8 cellular contexts compared by ENCODE assay signal in the genomic region with DNA sequence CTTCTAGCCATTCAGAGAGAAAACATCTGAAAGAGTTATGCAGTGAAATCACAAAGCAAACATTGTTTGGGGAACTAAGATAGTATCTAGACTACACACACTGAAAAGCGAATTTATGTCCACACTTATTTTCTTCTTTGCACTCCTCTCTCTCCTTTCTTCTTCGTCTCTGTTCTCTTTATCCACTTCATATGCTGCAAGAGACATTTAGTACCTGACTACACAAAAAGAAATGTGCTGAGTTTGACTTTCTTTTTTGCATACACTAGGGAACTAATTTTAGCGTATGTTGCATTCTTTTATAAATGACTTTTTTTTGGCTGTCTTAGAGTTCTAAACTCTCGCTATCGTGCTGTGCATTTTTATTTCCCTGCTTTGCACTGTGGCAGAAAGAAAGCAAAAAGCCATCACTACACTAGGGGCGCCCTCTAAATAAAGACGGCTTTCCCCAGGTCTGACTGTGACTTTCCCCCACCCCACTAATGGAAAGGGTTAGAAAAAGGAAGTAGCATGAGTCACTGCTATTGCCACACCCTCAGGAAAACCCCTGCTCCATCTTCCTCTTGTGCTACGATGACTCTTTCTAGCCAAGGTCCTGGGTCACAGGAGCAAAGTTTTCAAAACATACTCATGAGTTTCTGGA.
DNase-seq lines count a peak whose midpoint lies in the region; ATAC-seq, FAIRE-seq and TF ChIP-seq lines count a peak whose summit lies in the region.

No MANE protein-coding gene starts in this region.

- H3K4me1 ChIP-seq in Caco-2 (peaks cover 49% of the 10 kb centered on the region), GM12878 (ENCODE audit: control insufficient read depth, insufficient read depth, low read length) (peaks cover 13% of the 10 kb centered on the region)

- no peaks in the 10 kb centered on the region for H3K36me3 ChIP-seq in Caco-2 (ENCODE audit: control insufficient read depth, insufficient read depth, low read length)
- H3K36me3 ChIP-seq in GM12878 (ENCODE audit: control insufficient read depth in 2 of 2, insufficient read depth in 2 of 2, low read length in 1 of 2) = no peaks in the 10 kb centered on the region

- SMC1A ChIA-PET in GM12878 (lab: Charles Lee; ENCODE audit: uncharacterized antibody, unreplicated experiment) = interaction anchor here (0.6 to 6.3 kb wide), 17 partner anchors 9 to 628 kb away, joined by 3 to 42 read pairs (median 4); no protein-coding TSS in a partner anchor

- peaks cover 19% of the 10 kb centered on the region for H3K36me3 Mint-ChIP-seq in Caco-2 (ENCODE audit: insufficient read depth, unreplicated experiment)

- peaks cover 36% of the 10 kb centered on the region for H3K4me1 Mint-ChIP-seq in Caco-2 (ENCODE audit: low read depth, unreplicated experiment)

- WGBS in GM12878 (ENCODE audit: insufficient coverage, insufficient replicate concordance, low lambda C conversion rate, missing lambda C conversion rate) = 3% methylated on average over 8 of the region's 8 CpGs

- no peak overlapping the region for H3K4me3 ChIP-seq in Caco-2 (ENCODE audit: low read depth, low read length)
- peak overlapping the region; percentile 51; the same call in 1 of the 2 replicates for H3K4me3 ChIP-seq in GM12878

- peak overlapping the region; percentile 42 for H3K9ac ChIP-seq in GM12878 (ENCODE audit: control insufficient read depth, insufficient read depth, low read length)

- CTCF ChIA-PET in Caco-2 (lab: Charles Lee) = interaction anchor here (0.6 to 2.1 kb wide), 3 partner anchors 102 to 186 kb away, joined by 3 to 6 read pairs (median 5); a partner anchor contains a TSS
- CTCF ChIA-PET in GM12878 (lab: Yijun Ruan, JAX) = interaction anchor here (0.7 to 4.4 kb wide), 14 partner anchors 9 to 176 kb away, joined by 3 to 34 read pairs (median 4); no protein-coding TSS in a partner anchor

- H3K27ac ChIP-seq in GM12878 (ENCODE audit: control insufficient read depth, insufficient read depth) = peak overlapping the region; percentile 80

- no peaks in the 10 kb centered on the region for H3K27me3 ChIP-seq in Caco-2 (replicated peaks; ENCODE audit: control insufficient read depth, insufficient read depth, low read length)
- H3K27me3 ChIP-seq in GM12878 (replicated peaks in 1 of 2; ENCODE audit: control insufficient read depth in 2 of 2, insufficient read depth in 2 of 2, low read length in 1 of 2) = no peaks in the 10 kb centered on the region

- TF ChIP-seq RAD21 in GM12878 (IDR thresholded peaks at IDR 0.05; ENCODE audit: insufficient read depth, low read depth, low read length) = peak; percentile 55

- in situ Hi-C loops in GM12878 (cut with MboI) = no loop called here

- H3K9me3 Mint-ChIP-seq in Caco-2 (ENCODE audit: unreplicated experiment) = peaks cover 6% of the 10 kb centered on the region

- peak overlapping the region; percentile 67 for H3K4me2 ChIP-seq in GM12878 (ENCODE audit: control insufficient read depth, insufficient read depth)

- H3K27ac Mint-ChIP-seq in Caco-2 (ENCODE audit: unreplicated experiment) = peak overlapping the region; percentile 92

- BruUV-seq in Caco-2 (replicated peaks; lab: Mats Ljungman, UMichigan) = no TSS peak
- BruUV-seq in GM12878 (replicated peaks; lab: Mats Ljungman, UMichigan) = no TSS peak

- RAD21 ChIA-PET in GM12878 (lab: Charles Lee; ENCODE audit: unreplicated experiment) = interaction anchor here (0.9 to 3.0 kb wide), 17 partner anchors 10 to 176 kb away, joined by 3 to 20 read pairs (median 7); a partner anchor contains a TSS

- TF ChIP-seq POLR2A in GM12878 (IDR thresholded peaks at IDR 0.05; ENCODE audit: low read depth, low read length) = 0 out of 2 replicates have a peak, but pooled peaks have one; percentile 37

- TF ChIP-seq EP300 in GM12878 (IDR thresholded peaks at IDR 0.05; ENCODE audit: borderline replicate concordance in 1 of 2, control insufficient read depth in 1 of 2, low read depth in 2 of 2, low read length in 2 of 2) = peak; percentile 61 to 74; a peak in 2 of 4 replicates

- peak overlapping the region; percentile 88 for H2AFZ ChIP-seq in GM12878 (ENCODE audit: control insufficient read depth, low read depth, low read length)

- H3K4me3 Mint-ChIP-seq in Caco-2 (ENCODE audit: unreplicated experiment) = peak overlapping the region; percentile 76

- POLR2A ChIA-PET in Caco-2 (lab: Charles Lee) (interaction anchor here (0.7 kb wide), 1 partner anchor 220 kb away, joined by 3 read pairs; no protein-coding TSS in a partner anchor), GM12878 (lab: Charles Lee) (interaction anchor here (0.6 to 1.8 kb wide), 9 partner anchors 10 to 177 kb away, joined by 3 to 12 read pairs (median 6); a partner anchor contains a TSS)

- DNase-seq in Caco-2 (peak; percentile 71 to 74), HPDE6-E6E7 (ENCODE audit: extremely low spot score) (peak; percentile 90), T-helper 9 cell (peak; percentile 23), GM12878 (ENCODE audit: low read depth, low spot score) (peak; percentile 90), kidney tubule cell (ENCODE audit: low spot score) (peak; percentile 95), NCI-H1694 treated with DMSO at 0.1 percent for 48 hours (lab: John Stamatoyannopoulos, UW) (no peak)
- DNase-seq in stimulated activated CD8-positive, alpha-beta memory T cell treated with anti-CD3 and anti-CD28 coated beads, Interleukin-12 subunit alpha, Interleukin-12 subunit beta, amount 100 ng/mL, for 1 hour (ENCODE audit: low read depth) = peak; percentile 43

- FAIRE-seq in GM12878 (lab: Jason Lieb, UNC) = peak; percentile 98

- H3K27me3 Mint-ChIP-seq in Caco-2 (ENCODE audit: insufficient read depth, unreplicated experiment) = no peaks in the 10 kb centered on the region

- H3K9me3 ChIP-seq in Caco-2 = no peaks in the 10 kb centered on the region; the same call in 1 of the 2 replicates
- H3K9me3 ChIP-seq in GM12878 (replicated peaks; ENCODE audit: control insufficient read depth, insufficient read depth, low read length) = peaks cover 6% of the 10 kb centered on the region; the same call in 2 of the 3 replicates

- no peaks in the 10 kb centered on the region for H4K20me1 ChIP-seq in GM12878 (ENCODE audit: control insufficient read depth, insufficient read depth)

- ATAC-seq in GM21381 (IDR thresholded peaks at IDR 0.05; ENCODE audit: unreplicated experiment) = peak; percentile 98
- ATAC-seq in GM12878 = peak; percentile 99

- TF ChIP-seq CTCF in Caco-2 (IDR thresholded peaks at IDR 0.05; ENCODE audit: insufficient read depth in 1 of 2, low read depth in 1 of 2, low read length in 1 of 2, severe bottlenecking in 1 of 2, unreplicated experiment in 1 of 2) (peak; percentile 23 to 31), GM12878 (IDR thresholded peaks at IDR 0.05 in 2 of 3, conservative IDR thresholded peaks at IDR 0.05 in 1 of 3; ENCODE audit: control insufficient read depth in 2 of 3, extremely low read depth in 1 of 3, insufficient read depth in 1 of 3, low read depth in 3 of 3, low read length in 3 of 3) (peak; percentile 49 to 67 (median 62))

- H3K79me2 ChIP-seq in GM12878 (ENCODE audit: control insufficient read depth, insufficient read depth, low read length) = no peaks in the 10 kb centered on the region

- intact Hi-C loops in Caco-2 (cut with micrococcal nuclease; ENCODE audit: unreplicated experiment) = no loop called here
- intact Hi-C loops in GM12878 (cut with micrococcal nuclease; ENCODE audit: unreplicated experiment) = loop anchor here (1.0 kb wide), 2 partner anchors 37 to 104 kb away; no protein-coding TSS in a partner anchor

TF ChIP-seq in GM12878, 131 proteins besides CTCF, POLR2A, EP300 and RAD21 (continues in another document):
- TF ChIP-seq MYB (IDR thresholded peaks at IDR 0.05; ENCODE audit: borderline replicate concordance, low read depth, low read length) (no peak), TCF12 (IDR thresholded peaks at IDR 0.05; ENCODE audit: low read depth, low read length) (no peak), ZNF274 (IDR thresholded peaks at IDR 0.05; ENCODE audit: insufficient read depth, insufficient read length) (no peak), ATF7 (IDR thresholded peaks at IDR 0.05; ENCODE audit: low read depth) (peak; percentile 90), STAT3 (IDR thresholded peaks at IDR 0.05; ENCODE audit: low read depth, low read length) (0 out of 2 replicates have a peak, but pooled peaks have one; percentile 8)
- TF ChIP-seq, protein P1, sequence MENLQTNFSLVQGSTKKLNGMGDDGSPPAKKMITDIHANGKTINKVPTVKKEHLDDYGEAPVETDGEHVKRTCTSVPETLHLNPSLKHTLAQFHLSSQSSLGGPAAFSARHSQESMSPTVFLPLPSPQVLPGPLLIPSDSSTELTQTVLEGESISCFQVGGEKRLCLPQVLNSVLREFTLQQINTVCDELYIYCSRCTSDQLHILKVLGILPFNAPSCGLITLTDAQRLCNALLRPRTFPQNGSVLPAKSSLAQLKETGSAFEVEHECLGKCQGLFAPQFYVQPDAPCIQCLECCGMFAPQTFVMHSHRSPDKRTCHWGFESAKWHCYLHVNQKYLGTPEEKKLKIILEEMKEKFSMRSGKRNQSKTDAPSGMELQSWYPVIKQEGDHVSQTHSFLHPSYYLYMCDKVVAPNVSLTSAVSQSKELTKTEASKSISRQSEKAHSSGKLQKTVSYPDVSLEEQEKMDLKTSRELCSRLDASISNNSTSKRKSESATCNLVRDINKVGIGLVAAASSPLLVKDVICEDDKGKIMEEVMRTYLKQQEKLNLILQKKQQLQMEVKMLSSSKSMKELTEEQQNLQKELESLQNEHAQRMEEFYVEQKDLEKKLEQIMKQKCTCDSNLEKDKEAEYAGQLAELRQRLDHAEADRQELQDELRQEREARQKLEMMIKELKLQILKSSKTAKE (IDR thresholded peaks at IDR 0.05; ENCODE audit: low read depth, poor library complexity, severe bottlenecking) = peak; percentile 74
